23 cellular contexts compared by ENCODE assay signal in the genomic region with DNA sequence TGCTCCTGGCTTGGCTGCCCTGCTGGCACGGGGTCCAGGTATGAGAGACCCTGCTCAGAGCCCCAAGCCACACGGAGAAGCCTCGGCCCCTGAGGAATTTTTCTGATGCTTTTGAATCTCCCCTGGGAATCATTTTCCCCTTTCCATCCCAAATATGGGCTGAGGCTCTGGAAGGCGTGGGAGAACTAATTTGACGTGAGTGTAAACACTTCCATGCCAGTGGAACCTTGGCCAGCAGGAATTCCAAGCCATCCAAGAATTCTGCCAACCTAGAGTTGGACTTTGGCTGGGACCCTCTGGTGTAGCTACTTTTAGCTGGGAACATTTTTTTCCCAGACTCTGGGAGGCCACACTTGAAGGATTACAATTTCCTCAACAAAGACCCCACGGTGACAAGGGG. TPM values are rescaled to one million over a fixed set of nuclear protein-coding genes. Genes with fewer than 3 reads are reported as not detected.
DNase-seq lines count a peak whose midpoint lies in the region; ATAC-seq and TF ChIP-seq lines count a peak whose summit lies in the region.
"Had no signal": no experiment of that assay in that cellular context is flagged by ENCODE, and none has a peak within 500 bp of the region (broad histone marks: within the 10 kb centered on the region; RNA-seq: fewer than 3 reads in every experiment).

No MANE protein-coding gene starts in this region.

- no peaks in the 10 kb centered on the region for H3K4me1 ChIP-seq in right atrium auricular region
- no peaks in the 10 kb centered on the region for H3K4me1 ChIP-seq in endodermal cell (ENCODE audit: control insufficient read depth, insufficient read depth, low read length)
- no peaks in the 10 kb centered on the region for H3K4me1 ChIP-seq in BE2C
- no peaks in the 10 kb centered on the region for H3K4me1 ChIP-seq in psoas muscle
- no peaks in the 10 kb centered on the region for H3K4me1 ChIP-seq in colonic mucosa

- intact Hi-C loops in Right ventricle myocardium inferior (cut with DNase I) (no loop called here), psoas muscle (cut with DNase I) (no loop called here), colonic mucosa (cut with DNase I) (no loop called here)

- H3K4me3 ChIP-seq in right atrium auricular region (no peak overlapping the region), endodermal cell (ENCODE audit: low read length) (no peak overlapping the region), BE2C (ENCODE audit: low read depth, low read length) (no peak overlapping the region), psoas muscle (no peak overlapping the region), colonic mucosa (no peak overlapping the region)
- H3K4me3 ChIP-seq: spleen had no signal

- no peak overlapping the region for H3K9ac ChIP-seq in endodermal cell (ENCODE audit: extremely low read depth, low read length, poor library complexity, severe bottlenecking)
- H3K9ac ChIP-seq in colonic mucosa (ENCODE audit: low read depth in 2 of 2, low read length in 2 of 2): no peak overlapping the region

- no peaks in the 10 kb centered on the region for H3K36me3 Mint-ChIP-seq in endodermal cell (ENCODE audit: low read depth)
- H3K36me3 Mint-ChIP-seq in osteocyte (ENCODE audit: unreplicated experiment): no peaks in the 10 kb centered on the region
- H3K36me3 Mint-ChIP-seq in progenitor cell of endocrine pancreas (ENCODE audit: insufficient read depth): no peaks in the 10 kb centered on the region
- H3K36me3 Mint-ChIP-seq: activated naive CD8-positive, alpha-beta T cell; naive thymus-derived CD4-positive, alpha-beta T cell had no signal

- H3K27ac Mint-ChIP-seq in endodermal cell: no peak overlapping the region
- no peak overlapping the region for H3K27ac Mint-ChIP-seq in osteocyte (ENCODE audit: unreplicated experiment)
- no peak overlapping the region for H3K27ac Mint-ChIP-seq in progenitor cell of endocrine pancreas
- H3K27ac Mint-ChIP-seq: activated naive CD8-positive, alpha-beta T cell; activated T-helper 17 cell treated with anti-CD3 and anti-CD28 coated beads, Interleukin-2, amount 50 U/mL, for 72 hours; B cell had no signal

- H3K27me3 Mint-ChIP-seq in endodermal cell (ENCODE audit: insufficient read depth) (no peaks in the 10 kb centered on the region), osteocyte (ENCODE audit: unreplicated experiment) (no peaks in the 10 kb centered on the region), progenitor cell of endocrine pancreas (no peaks in the 10 kb centered on the region)
- H3K27me3 Mint-ChIP-seq: activated naive CD8-positive, alpha-beta T cell; naive thymus-derived CD4-positive, alpha-beta T cell had no signal

- H3K27me3 ChIP-seq in right atrium auricular region (no peaks in the 10 kb centered on the region), endodermal cell (ENCODE audit: control insufficient read depth, insufficient read depth, low read length, poor library complexity, severe bottlenecking) (no peaks in the 10 kb centered on the region), BE2C (no peaks in the 10 kb centered on the region), psoas muscle (ENCODE audit: insufficient read depth in 3 of 3, low read length in 2 of 3) (peaks cover 0 to 7% (median 0%) of the 10 kb centered on the region in 3 donors), colonic mucosa (no peaks in the 10 kb centered on the region)
- H3K27me3 ChIP-seq: spleen had no signal

- H3K9me3 Mint-ChIP-seq in endodermal cell: no peaks in the 10 kb centered on the region
- no peaks in the 10 kb centered on the region for H3K9me3 Mint-ChIP-seq in osteocyte (ENCODE audit: unreplicated experiment)
- no peaks in the 10 kb centered on the region for H3K9me3 Mint-ChIP-seq in progenitor cell of endocrine pancreas (ENCODE audit: low read depth)
- H3K9me3 Mint-ChIP-seq: activated T-helper 17 cell treated with anti-CD3 and anti-CD28 coated beads, Interleukin-2, amount 50 U/mL, for 72 hours had no signal

- H3K4me1 Mint-ChIP-seq in endodermal cell (peaks cover 6% of the 10 kb centered on the region), osteocyte (ENCODE audit: unreplicated experiment) (no peaks in the 10 kb centered on the region), progenitor cell of endocrine pancreas (ENCODE audit: low read depth) (no peaks in the 10 kb centered on the region)
- H3K4me1 Mint-ChIP-seq: activated T-helper 17 cell treated with anti-CD3 and anti-CD28 coated beads, Interleukin-2, amount 50 U/mL, for 72 hours; B cell had no signal

- no peak for TF ChIP-seq CTCF in right atrium auricular region (IDR thresholded peaks at IDR 0.05)
- TF ChIP-seq CTCF in endodermal cell (conservative IDR thresholded peaks at IDR 0.05): no peak
- TF ChIP-seq CTCF in osteocyte (IDR thresholded peaks at IDR 0.05): no peak
- TF ChIP-seq CTCF in BE2C (IDR thresholded peaks at IDR 0.05; ENCODE audit: low read depth, low read length): no peak
- TF ChIP-seq CTCF in psoas muscle (IDR thresholded peaks at IDR 0.05): no peak
- TF ChIP-seq CTCF in colonic mucosa (IDR thresholded peaks at IDR 0.05): no peak
- TF ChIP-seq CTCF in progenitor cell of endocrine pancreas (IDR thresholded peaks at IDR 0.05; ENCODE audit: unreplicated experiment): no peak

- H3K36me3 ChIP-seq in right atrium auricular region (no peaks in the 10 kb centered on the region), endodermal cell (ENCODE audit: control insufficient read depth, insufficient read depth, low read length) (no peaks in the 10 kb centered on the region), BE2C (no peaks in the 10 kb centered on the region), psoas muscle (ENCODE audit: insufficient read depth in 1 of 2, low read depth in 1 of 2) (no peaks in the 10 kb centered on the region), colonic mucosa (no peaks in the 10 kb centered on the region)
- H3K36me3 ChIP-seq: spleen had no signal

- ATAC-seq in Right ventricle myocardium inferior (no peak), psoas muscle (no peak)
- ATAC-seq: activated T-helper 17 cell treated with anti-CD3 and anti-CD28 coated beads, Interleukin-2, amount 50 U/mL, for 72 hours; left ventricle myocardium superior; naive thymus-derived CD4-positive, alpha-beta T cell had no signal

- DNase-seq in right atrium auricular region (ENCODE audit: low spot score) (peak; percentile 13), Right ventricle myocardium inferior (ENCODE audit: missing footprints) (no peak), endodermal cell (peak; percentile 35), osteocyte (ENCODE audit: extremely low spot score, unreplicated experiment) (peak; percentile 38), BE2C (no peak), psoas muscle (no peak), colonic mucosa (no peak), progenitor cell of endocrine pancreas (ENCODE audit: low spot score, unreplicated experiment) (no peak)
- DNase-seq: activated CD4-positive, CD25-positive, alpha-beta regulatory T cell; central memory CD4-positive, alpha-beta T cell; GDM1; glutamatergic neuron; left ventricle myocardium superior; naive thymus-derived CD4-positive, alpha-beta T cell; NCI-H1105; NCI-H2029; occipital lobe; retina; spleen; T-helper 1 cell had no signal

- H3K27ac ChIP-seq in right atrium auricular region: no peak overlapping the region
- H3K27ac ChIP-seq in endodermal cell (ENCODE audit: low read depth, low read length): no peak overlapping the region
- H3K27ac ChIP-seq in psoas muscle: no peak overlapping the region
- no peak overlapping the region for H3K27ac ChIP-seq in colonic mucosa
- H3K27ac ChIP-seq: spleen had no signal

- no peaks in the 10 kb centered on the region for H3K9me3 ChIP-seq in right atrium auricular region
- no peaks in the 10 kb centered on the region for H3K9me3 ChIP-seq in endodermal cell (ENCODE audit: control insufficient read depth, low read length)
- H3K9me3 ChIP-seq in BE2C: no peaks in the 10 kb centered on the region
- no peaks in the 10 kb centered on the region for H3K9me3 ChIP-seq in psoas muscle
- no peaks in the 10 kb centered on the region for H3K9me3 ChIP-seq in colonic mucosa

- no peak overlapping the region for H3K4me3 Mint-ChIP-seq in endodermal cell
- H3K4me3 Mint-ChIP-seq in osteocyte (ENCODE audit: unreplicated experiment): no peak overlapping the region
- no peak overlapping the region for H3K4me3 Mint-ChIP-seq in progenitor cell of endocrine pancreas (ENCODE audit: low read depth)
- H3K4me3 Mint-ChIP-seq: activated naive CD8-positive, alpha-beta T cell; activated T-helper 17 cell treated with anti-CD3 and anti-CD28 coated beads, Interleukin-2, amount 50 U/mL, for 72 hours; B cell; naive thymus-derived CD4-positive, alpha-beta T cell had no signal

- WGBS in endodermal cell (ENCODE audit: insufficient coverage in 1 of 2, insufficient read length in 1 of 2), 2 experiments: 67 to 81% methylated on average over 4 to 6 of the region's 6 CpGs
- 8 to 20% (median 9%) methylated on average over 6 of the region's 6 CpGs for WGBS in psoas muscle, 3 donors

RNA-seq across cellular contexts. Expression of a gene that starts 49.4 kb away (rescaled TPM):
- 1 to 10 TPM; 1.1 to 3.0 TPM for total RNA-seq in right atrium auricular region
- total RNA-seq in Right ventricle myocardium inferior: 0.43 TPM
- total RNA-seq in endodermal cell: 1 to 10 TPM; 7.0 to 9.5 TPM
- 32.4 TPM for polyA plus RNA-seq in endodermal cell (2013, experiment 1 of 2)
- polyA plus RNA-seq in endodermal cell (2013, experiment 2 of 2): 20.2 TPM
- total RNA-seq in osteocyte: 0.43 and 0.63 TPM in 2 replicates
- 0.48 TPM for polyA plus RNA-seq in BE2C (2012; ENCODE audit: insufficient read depth, insufficient read length, low read depth)
- total RNA-seq in psoas muscle: under 1 TPM; 0.22 to 0.45 (median 0.34) TPM
- polyA plus RNA-seq in psoas muscle: under 1 TPM; 0.04 to 0.16 (median 0.08) TPM
- total RNA-seq in colonic mucosa: 1 to 10 TPM; 2.3 TPM
- total RNA-seq in progenitor cell of endocrine pancreas: 2.8 and 3.0 TPM in 2 replicates

Comparison
In these comparisons a context has a peak if more than half of its experiments do, and no peak if none do; other contexts are left out.
1. DNase-seq: peak in right atrium auricular region (single experiment), endodermal cell (single experiment) and osteocyte (single experiment); none in Right ventricle myocardium inferior (single experiment), BE2C (single experiment), psoas muscle (0 of 2), colonic mucosa (single experiment) and progenitor cell of endocrine pancreas (single experiment).